ENCODE assay signal across 1 cellular context in the genomic region with DNA sequence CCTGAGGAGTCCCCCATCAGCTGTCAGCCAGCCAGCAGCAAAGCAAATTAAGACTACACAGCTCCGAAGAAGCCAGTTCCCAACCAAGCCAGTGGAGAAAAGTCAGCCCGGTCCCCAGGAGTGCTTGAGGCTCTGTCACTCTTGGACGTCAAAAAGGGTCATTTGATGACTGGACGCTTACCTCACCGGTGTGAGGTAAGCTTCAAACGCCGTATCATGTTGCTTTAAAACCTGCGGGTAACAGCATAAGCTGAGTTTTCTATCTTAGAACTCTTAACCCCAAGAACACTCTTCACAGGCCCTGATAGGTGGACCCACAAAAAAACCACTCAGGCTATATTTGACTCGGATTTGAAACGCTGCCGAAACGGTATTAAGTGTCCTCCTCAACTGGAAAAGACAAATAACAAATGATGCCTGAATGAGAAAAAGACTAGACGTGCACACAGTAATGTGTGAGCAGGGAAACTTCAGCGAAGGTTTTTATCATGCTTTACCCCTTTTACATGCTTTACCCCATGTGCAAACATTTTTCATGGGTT.
TF ChIP-seq lines count a peak whose summit lies in the region.

No MANE protein-coding gene starts in this region.

TF ChIP-seq in GM23338, 12 proteins besides CTCF, POLR2A, EP300 and RAD21 (continued from another document):
- TF ChIP-seq, protein P1, sequence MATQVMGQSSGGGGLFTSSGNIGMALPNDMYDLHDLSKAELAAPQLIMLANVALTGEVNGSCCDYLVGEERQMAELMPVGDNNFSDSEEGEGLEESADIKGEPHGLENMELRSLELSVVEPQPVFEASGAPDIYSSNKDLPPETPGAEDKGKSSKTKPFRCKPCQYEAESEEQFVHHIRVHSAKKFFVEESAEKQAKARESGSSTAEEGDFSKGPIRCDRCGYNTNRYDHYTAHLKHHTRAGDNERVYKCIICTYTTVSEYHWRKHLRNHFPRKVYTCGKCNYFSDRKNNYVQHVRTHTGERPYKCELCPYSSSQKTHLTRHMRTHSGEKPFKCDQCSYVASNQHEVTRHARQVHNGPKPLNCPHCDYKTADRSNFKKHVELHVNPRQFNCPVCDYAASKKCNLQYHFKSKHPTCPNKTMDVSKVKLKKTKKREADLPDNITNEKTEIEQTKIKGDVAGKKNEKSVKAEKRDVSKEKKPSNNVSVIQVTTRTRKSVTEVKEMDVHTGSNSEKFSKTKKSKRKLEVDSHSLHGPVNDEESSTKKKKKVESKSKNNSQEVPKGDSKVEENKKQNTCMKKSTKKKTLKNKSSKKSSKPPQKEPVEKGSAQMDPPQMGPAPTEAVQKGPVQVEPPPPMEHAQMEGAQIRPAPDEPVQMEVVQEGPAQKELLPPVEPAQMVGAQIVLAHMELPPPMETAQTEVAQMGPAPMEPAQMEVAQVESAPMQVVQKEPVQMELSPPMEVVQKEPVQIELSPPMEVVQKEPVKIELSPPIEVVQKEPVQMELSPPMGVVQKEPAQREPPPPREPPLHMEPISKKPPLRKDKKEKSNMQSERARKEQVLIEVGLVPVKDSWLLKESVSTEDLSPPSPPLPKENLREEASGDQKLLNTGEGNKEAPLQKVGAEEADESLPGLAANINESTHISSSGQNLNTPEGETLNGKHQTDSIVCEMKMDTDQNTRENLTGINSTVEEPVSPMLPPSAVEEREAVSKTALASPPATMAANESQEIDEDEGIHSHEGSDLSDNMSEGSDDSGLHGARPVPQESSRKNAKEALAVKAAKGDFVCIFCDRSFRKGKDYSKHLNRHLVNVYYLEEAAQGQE (IDR thresholded peaks at IDR 0.05; ENCODE audit: unreplicated experiment), result no peak
- no peak for TF ChIP-seq NANOG (IDR thresholded peaks at IDR 0.05; ENCODE audit: borderline replicate concordance)
- no peak for TF ChIP-seq JUNB (IDR thresholded peaks at IDR 0.05; ENCODE audit: unreplicated experiment)
TF ChIP-seq in GM23338: peak in this region for 0.
